In the genomic region with DNA sequence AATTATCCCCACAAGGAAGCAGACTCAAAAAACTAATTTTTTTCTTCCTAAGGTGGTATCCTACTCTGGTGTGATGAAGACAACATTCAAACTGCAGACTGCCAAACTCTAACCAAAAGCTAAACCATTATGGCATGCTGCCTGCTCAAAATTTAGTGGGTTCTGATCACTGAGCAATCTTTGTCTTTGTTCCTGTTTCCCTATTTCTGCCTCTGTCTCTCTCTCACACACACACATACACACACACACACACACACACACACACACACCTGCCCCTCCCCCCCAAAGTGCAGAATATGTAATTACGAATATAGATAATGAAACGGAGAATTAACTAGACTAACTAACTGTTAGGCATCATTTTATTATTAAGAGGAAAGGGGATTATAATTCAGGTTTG, we compare ENCODE assay signal across 1 cellular context.
TF ChIP-seq lines count a peak whose summit lies in the region.

No MANE protein-coding gene starts in this region.

TF ChIP-seq in K562, 482 proteins besides CTCF, POLR2A, EP300 and RAD21 (continued from another document and continues in another):
- TF ChIP-seq, protein P1, sequence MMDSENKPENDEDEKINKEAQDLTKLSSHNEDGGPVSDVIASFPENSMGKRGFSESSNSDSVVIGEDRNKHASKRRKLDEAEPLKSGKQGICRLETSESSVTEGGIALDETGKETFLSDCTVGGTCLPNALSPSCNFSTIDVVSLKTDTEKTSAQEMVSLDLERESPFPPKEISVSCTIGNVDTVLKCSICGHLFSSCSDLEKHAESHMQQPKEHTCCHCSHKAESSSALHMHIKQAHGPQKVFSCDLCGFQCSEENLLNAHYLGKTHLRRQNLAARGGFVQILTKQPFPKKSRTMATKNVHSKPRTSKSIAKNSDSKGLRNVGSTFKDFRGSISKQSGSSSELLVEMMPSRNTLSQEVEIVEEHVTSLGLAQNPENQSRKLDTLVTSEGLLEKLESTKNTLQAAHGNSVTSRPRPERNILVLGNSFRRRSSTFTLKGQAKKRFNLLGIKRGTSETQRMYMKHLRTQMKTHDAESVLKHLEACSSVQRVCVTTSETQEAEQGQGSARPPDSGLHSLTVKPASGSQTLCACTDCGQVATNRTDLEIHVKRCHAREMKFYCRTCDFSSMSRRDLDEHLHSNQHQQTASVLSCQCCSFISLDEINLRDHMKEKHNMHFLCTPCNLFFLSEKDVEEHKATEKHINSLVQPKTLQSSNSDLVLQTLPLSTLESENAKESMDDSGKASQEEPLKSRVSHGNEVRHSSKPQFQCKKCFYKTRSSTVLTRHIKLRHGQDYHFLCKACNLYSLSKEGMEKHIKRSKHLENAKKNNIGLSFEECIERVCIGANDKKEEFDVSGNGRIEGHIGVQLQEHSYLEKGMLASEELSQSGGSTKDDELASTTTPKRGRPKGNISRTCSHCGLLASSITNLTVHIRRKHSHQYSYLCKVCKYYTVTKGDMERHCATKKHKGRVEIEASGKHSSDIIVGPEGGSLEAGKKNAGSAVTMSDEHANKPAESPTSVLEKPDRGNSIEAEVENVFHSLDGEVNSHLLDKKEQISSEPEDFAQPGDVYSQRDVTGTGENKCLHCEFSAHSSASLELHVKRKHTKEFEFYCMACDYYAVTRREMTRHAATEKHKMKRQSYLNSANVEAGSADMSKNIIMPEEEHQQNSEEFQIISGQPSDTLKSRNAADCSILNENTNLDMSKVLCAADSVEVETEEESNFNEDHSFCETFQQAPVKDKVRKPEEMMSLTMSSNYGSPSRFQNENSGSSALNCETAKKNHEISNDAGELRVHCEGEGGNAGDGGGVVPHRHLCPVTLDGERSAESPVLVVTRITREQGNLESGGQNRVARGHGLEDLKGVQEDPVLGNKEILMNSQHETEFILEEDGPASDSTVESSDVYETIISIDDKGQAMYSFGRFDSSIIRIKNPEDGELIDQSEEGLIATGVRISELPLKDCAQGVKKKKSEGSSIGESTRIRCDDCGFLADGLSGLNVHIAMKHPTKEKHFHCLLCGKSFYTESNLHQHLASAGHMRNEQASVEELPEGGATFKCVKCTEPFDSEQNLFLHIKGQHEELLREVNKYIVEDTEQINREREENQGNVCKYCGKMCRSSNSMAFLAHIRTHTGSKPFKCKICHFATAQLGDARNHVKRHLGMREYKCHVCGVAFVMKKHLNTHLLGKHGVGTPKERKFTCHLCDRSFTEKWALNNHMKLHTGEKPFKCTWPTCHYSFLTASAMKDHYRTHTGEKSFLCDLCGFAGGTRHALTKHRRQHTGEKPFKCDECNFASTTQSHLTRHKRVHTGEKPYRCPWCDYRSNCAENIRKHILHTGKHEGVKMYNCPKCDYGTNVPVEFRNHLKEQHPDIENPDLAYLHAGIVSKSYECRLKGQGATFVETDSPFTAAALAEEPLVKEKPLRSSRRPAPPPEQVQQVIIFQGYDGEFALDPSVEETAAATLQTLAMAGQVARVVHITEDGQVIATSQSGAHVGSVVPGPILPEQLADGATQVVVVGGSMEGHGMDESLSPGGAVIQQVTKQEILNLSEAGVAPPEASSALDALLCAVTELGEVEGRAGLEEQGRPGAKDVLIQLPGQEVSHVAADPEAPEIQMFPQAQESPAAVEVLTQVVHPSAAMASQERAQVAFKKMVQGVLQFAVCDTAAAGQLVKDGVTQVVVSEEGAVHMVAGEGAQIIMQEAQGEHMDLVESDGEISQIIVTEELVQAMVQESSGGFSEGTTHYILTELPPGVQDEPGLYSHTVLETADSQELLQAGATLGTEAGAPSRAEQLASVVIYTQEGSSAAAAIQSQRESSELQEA (IDR thresholded peaks at IDR 0.05; ENCODE audit: low read depth): no peak
- TF ChIP-seq, protein P2, sequence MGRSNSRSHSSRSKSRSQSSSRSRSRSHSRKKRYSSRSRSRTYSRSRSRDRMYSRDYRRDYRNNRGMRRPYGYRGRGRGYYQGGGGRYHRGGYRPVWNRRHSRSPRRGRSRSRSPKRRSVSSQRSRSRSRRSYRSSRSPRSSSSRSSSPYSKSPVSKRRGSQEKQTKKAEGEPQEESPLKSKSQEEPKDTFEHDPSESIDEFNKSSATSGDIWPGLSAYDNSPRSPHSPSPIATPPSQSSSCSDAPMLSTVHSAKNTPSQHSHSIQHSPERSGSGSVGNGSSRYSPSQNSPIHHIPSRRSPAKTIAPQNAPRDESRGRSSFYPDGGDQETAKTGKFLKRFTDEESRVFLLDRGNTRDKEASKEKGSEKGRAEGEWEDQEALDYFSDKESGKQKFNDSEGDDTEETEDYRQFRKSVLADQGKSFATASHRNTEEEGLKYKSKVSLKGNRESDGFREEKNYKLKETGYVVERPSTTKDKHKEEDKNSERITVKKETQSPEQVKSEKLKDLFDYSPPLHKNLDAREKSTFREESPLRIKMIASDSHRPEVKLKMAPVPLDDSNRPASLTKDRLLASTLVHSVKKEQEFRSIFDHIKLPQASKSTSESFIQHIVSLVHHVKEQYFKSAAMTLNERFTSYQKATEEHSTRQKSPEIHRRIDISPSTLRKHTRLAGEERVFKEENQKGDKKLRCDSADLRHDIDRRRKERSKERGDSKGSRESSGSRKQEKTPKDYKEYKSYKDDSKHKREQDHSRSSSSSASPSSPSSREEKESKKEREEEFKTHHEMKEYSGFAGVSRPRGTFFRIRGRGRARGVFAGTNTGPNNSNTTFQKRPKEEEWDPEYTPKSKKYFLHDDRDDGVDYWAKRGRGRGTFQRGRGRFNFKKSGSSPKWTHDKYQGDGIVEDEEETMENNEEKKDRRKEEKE (IDR thresholded peaks at IDR 0.05; ENCODE audit: borderline replicate concordance in 1 of 2, control insufficient read depth in 1 of 2, low read depth in 2 of 2, low read length in 1 of 2): no peak
- no peak for TF ChIP-seq SIX5 (IDR thresholded peaks at IDR 0.05; ENCODE audit: borderline replicate concordance in 1 of 2, insufficient read depth in 1 of 2, low read depth in 1 of 2, low read length in 2 of 2)
- peak; percentile 41; the same call in 1 of the 2 replicates for TF ChIP-seq CBFA2T3 (IDR thresholded peaks at IDR 0.05)
- no peak for TF ChIP-seq BMI1 (IDR thresholded peaks at IDR 0.05; ENCODE audit: low read length)
- no peak for TF ChIP-seq CSDE1 (IDR thresholded peaks at IDR 0.05)
- TF ChIP-seq, protein P3, sequence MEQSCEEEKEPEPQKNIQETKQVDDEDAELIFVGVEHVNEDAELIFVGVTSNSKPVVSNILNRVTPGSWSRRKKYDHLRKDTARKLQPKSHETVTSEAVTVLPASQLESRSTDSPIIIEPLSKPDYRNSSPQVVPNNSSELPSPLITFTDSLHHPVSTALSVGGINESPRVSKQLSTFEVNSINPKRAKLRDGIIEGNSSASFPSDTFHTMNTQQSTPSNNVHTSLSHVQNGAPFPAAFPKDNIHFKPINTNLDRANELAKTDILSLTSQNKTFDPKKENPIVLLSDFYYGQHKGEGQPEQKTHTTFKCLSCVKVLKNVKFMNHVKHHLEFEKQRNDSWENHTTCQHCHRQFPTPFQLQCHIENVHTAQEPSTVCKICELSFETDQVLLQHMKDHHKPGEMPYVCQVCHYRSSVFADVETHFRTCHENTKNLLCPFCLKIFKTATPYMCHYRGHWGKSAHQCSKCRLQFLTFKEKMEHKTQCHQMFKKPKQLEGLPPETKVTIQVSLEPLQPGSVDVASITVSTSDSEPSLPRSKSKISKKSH (CRISPR knock-in tag; IDR thresholded peaks at IDR 0.05): no peak
- TF ChIP-seq ZSCAN29 (IDR thresholded peaks at IDR 0.05): no peak
- no peak for TF ChIP-seq ZNF347 (CRISPR knock-in tag; IDR thresholded peaks at IDR 0.05; ENCODE audit: low read depth)
- no peak for TF ChIP-seq DDX20 (tag; IDR thresholded peaks at IDR 0.05; ENCODE audit: low read depth)
- TF ChIP-seq DNMT1 (IDR thresholded peaks at IDR 0.05): no peak
- TF ChIP-seq, protein P4, sequence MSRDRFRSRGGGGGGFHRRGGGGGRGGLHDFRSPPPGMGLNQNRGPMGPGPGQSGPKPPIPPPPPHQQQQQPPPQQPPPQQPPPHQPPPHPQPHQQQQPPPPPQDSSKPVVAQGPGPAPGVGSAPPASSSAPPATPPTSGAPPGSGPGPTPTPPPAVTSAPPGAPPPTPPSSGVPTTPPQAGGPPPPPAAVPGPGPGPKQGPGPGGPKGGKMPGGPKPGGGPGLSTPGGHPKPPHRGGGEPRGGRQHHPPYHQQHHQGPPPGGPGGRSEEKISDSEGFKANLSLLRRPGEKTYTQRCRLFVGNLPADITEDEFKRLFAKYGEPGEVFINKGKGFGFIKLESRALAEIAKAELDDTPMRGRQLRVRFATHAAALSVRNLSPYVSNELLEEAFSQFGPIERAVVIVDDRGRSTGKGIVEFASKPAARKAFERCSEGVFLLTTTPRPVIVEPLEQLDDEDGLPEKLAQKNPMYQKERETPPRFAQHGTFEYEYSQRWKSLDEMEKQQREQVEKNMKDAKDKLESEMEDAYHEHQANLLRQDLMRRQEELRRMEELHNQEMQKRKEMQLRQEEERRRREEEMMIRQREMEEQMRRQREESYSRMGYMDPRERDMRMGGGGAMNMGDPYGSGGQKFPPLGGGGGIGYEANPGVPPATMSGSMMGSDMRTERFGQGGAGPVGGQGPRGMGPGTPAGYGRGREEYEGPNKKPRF (IDR thresholded peaks at IDR 0.05; ENCODE audit: low read depth, low read length): no peak
- TF ChIP-seq NCOA6 (IDR thresholded peaks at IDR 0.05): no peak
- TF ChIP-seq, protein P5, sequence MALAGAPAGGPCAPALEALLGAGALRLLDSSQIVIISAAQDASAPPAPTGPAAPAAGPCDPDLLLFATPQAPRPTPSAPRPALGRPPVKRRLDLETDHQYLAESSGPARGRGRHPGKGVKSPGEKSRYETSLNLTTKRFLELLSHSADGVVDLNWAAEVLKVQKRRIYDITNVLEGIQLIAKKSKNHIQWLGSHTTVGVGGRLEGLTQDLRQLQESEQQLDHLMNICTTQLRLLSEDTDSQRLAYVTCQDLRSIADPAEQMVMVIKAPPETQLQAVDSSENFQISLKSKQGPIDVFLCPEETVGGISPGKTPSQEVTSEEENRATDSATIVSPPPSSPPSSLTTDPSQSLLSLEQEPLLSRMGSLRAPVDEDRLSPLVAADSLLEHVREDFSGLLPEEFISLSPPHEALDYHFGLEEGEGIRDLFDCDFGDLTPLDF (CRISPR knock-in tag; IDR thresholded peaks at IDR 0.05): no peak
- TF ChIP-seq KLF6 (CRISPR knock-in tag; IDR thresholded peaks at IDR 0.05; ENCODE audit: borderline replicate concordance): no peak
- TF ChIP-seq, protein P6, sequence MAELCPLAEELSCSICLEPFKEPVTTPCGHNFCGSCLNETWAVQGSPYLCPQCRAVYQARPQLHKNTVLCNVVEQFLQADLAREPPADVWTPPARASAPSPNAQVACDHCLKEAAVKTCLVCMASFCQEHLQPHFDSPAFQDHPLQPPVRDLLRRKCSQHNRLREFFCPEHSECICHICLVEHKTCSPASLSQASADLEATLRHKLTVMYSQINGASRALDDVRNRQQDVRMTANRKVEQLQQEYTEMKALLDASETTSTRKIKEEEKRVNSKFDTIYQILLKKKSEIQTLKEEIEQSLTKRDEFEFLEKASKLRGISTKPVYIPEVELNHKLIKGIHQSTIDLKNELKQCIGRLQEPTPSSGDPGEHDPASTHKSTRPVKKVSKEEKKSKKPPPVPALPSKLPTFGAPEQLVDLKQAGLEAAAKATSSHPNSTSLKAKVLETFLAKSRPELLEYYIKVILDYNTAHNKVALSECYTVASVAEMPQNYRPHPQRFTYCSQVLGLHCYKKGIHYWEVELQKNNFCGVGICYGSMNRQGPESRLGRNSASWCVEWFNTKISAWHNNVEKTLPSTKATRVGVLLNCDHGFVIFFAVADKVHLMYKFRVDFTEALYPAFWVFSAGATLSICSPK (IDR thresholded peaks at IDR 0.05; ENCODE audit: borderline replicate concordance): no peak
